ENCODE assay signal across 8 cellular contexts in the genomic region with DNA sequence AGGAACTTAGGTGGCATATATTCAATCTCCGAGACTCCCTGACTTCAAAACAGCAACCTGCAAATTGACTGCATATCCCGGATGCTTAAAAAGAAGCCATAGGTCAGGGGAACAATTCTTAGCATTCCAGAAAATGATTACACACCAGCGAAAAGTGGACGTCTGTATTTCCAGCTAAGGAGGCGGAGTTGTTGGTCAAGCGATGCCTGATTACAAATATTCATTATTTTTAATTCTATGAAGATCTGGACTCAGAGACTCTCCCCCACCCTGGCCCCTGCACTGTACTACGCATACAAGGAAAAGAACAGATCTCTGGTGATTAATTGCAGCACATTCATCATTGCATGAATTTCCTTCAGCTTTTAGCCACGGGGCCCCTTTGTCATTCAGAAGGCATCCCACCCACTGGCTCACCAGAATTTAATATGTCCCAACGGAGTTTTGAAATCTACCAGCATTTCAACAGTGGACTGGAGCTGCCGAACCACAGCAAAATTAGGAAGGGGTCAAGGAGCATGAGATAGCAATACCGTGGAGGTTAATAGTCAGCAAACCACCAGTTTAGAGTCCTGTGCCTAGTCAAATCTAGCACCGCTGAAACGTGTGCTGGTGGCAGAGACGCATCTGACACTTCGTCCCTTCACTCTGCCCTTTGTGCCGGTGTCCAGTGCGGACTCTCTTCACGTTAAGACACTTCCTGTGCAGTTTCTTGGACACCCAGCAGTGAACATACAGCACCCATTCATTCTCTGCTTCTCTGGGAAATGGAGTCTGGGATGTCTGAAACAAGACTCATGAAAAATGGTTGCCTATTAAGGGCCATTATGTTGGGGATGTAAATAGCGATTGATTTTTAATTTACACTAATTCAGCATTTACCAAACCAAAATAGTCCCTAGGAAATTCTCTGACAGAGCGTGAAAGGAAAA. TPM values are rescaled to one million over a fixed set of nuclear protein-coding genes. Genes with fewer than 3 reads are reported as not detected.
DNase-seq lines count a peak whose midpoint lies in the region; ATAC-seq and TF ChIP-seq lines count a peak whose summit lies in the region.
"Not testable (repeated sequence)": the region's sequence is repeated elsewhere in the genome, so short reads cannot be mapped to it uniquely, and the experiment has no call there.

No MANE protein-coding gene starts in this region.

- not testable (repeated sequence) for H3K27me3 ChIP-seq in ACC112 (ENCODE audit: insufficient read depth, low read length); HAP-1 (ENCODE audit: low read depth); stomach smooth muscle (ENCODE audit: control insufficient read depth in 1 of 2, insufficient read depth in 2 of 2, low read length in 2 of 2)

- in situ Hi-C loops in HAP-1 (cut with MboI; ENCODE audit: low sequenced_read_pairs): not testable (repeated sequence)

- peaks cover 59% of the 10 kb centered on the region for H3K4me1 ChIP-seq in ACC112 (ENCODE audit: control insufficient read depth, insufficient read depth, low read length, unreplicated experiment)
- peaks cover 26% of the 10 kb centered on the region for H3K4me1 ChIP-seq in HAP-1
- peaks cover 74% of the 10 kb centered on the region for H3K4me1 ChIP-seq in stomach smooth muscle (ENCODE audit: control insufficient read depth, insufficient read depth, low read length)

- H3K79me2 ChIP-seq in ACC112 (ENCODE audit: control insufficient read depth, insufficient read depth, low read length, unreplicated experiment): peaks cover 21% of the 10 kb centered on the region

- DNase-seq in HAP-1 (ENCODE audit: low spot score in 2 of 2): peak; percentile 12 to 50
- not testable (repeated sequence) for DNase-seq in coronary artery (ENCODE audit: low spot score); omental fat pad (ENCODE audit: low spot score)
- DNase-seq in fibroblast of the aortic adventitia (ENCODE audit: low read depth): peak; percentile 72
- peak; percentile 22 for DNase-seq in kidney glomerular epithelial cell (lab: John Stamatoyannopoulos, UW)

- not testable (repeated sequence) for H3K9ac ChIP-seq in stomach smooth muscle (ENCODE audit: low read length in 2 of 2)

- H3K27ac ChIP-seq in ACC112 (ENCODE audit: low read depth, low read length) (peak overlapping the region; percentile 97), coronary artery (peak overlapping the region; percentile 49 to 83), stomach smooth muscle (ENCODE audit: low read length) (peak overlapping the region; percentile 58)

- H3K36me3 ChIP-seq in ACC112 (ENCODE audit: insufficient read depth, low read length); HAP-1 (replicated peaks); stomach smooth muscle (ENCODE audit: control insufficient read depth in 2 of 2, insufficient read depth in 2 of 2, low read length in 2 of 2): not testable (repeated sequence)

- H3K4me3 ChIP-seq in ACC112 (ENCODE audit: low read depth, low read length) (peak overlapping the region; percentile 41), HAP-1 (0 out of 2 replicates have a peak overlapping the region, but pooled peaks have one; percentile 5), stomach smooth muscle (ENCODE audit: low read length in 2 of 2) (peak overlapping the region in 1 of 2 donors; percentile 35)
- H3K4me3 ChIP-seq in coronary artery; fibroblast of the aortic adventitia (ENCODE audit: low read depth, low read length): not testable (repeated sequence)

- not testable (repeated sequence) for H3K9me3 ChIP-seq in HAP-1; stomach smooth muscle (ENCODE audit: control insufficient read depth in 2 of 2, low read length in 2 of 2)

- not testable (repeated sequence) for H2AFZ ChIP-seq in ACC112 (ENCODE audit: low read length, unreplicated experiment)

- ATAC-seq in SK-N-SH treated with all-trans-retinoic acid at 6 μM for 48 hours (peak; percentile 8), omental fat pad (ENCODE audit: low FRiP score) (peak; percentile 26)

- not testable (repeated sequence) for TF ChIP-seq CTCF in coronary artery (IDR thresholded peaks at IDR 0.05); fibroblast of the aortic adventitia (IDR thresholded peaks at IDR 0.05; ENCODE audit: insufficient read depth, low read length); omental fat pad (IDR thresholded peaks at IDR 0.05)

RNA-seq across cellular contexts. Expression of a gene that starts 46.8 kb away (rescaled TPM):
- total RNA-seq in fibroblast of the aortic adventitia (ENCODE audit: low replicate concordance) (97.7 and 309 TPM in 2 replicates), omental fat pad (10 to 100 TPM; 22.8 to 44.4 (median 30.5) TPM)
